22 cellular contexts compared by ENCODE assay signal in the genomic region with DNA sequence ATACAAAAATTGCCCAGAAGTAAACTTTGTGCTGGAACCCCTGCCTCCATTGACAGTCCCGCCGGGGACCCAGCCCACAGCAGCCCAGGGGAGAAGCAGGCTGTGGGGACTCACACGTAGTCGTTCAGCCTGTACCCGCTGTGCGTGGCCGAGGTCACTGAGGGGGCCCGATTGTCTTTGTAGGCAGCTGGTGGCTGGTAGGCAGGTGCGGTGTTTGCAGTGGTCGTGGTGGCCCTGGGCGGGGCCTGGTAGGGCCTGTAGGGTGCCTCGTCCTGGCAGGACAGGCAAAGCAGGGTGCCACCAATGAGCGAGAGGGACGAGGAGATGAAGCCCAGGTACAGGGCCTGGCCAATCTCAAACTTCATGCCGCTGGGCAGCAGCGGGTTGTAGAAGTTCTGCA. TPM values are rescaled to one million over a fixed set of nuclear protein-coding genes. Genes with fewer than 3 reads are reported as not detected.
"Had no signal": no experiment of that assay in that cellular context is flagged by ENCODE, and none has a peak within 500 bp of the region (broad histone marks: within the 10 kb centered on the region; RNA-seq: fewer than 3 reads in every experiment).

No MANE protein-coding gene starts in this region.

- H3K27me3 Mint-ChIP-seq: activated CD4-positive, alpha-beta T cell treated with anti-CD3 and anti-CD28 coated beads for 36 hours; activated naive CD8-positive, alpha-beta T cell had no signal

- H3K27ac Mint-ChIP-seq: activated CD4-positive, alpha-beta memory T cell treated with anti-CD3 and anti-CD28 coated beads, Interleukin-2, amount 10 ng/mL, durations not matched to agents 7 days and 5 days; activated CD4-positive, alpha-beta T cell treated with anti-CD3 and anti-CD28 coated beads for 36 hours; activated naive CD8-positive, alpha-beta T cell had no signal

- H3K27ac ChIP-seq: KMS-11, VCaP had no signal

- H3K4me2 ChIP-seq: KMS-11 had no signal

- ATAC-seq: activated CD4-positive, alpha-beta T cell treated with anti-CD3 and anti-CD28 coated beads for 36 hours had no signal

- H3K36me3 Mint-ChIP-seq: activated naive CD8-positive, alpha-beta T cell had no signal

- DNase-seq: activated CD4-positive, alpha-beta memory T cell treated with anti-CD3 and anti-CD28 coated beads, Interleukin-2, amount 10 ng/mL, durations not matched to agents 7 days and 5 days; activated CD4-positive, alpha-beta T cell treated with anti-CD3 and anti-CD28 coated beads for 36 hours; activated CD4-positive, alpha-beta T cell treated with anti-CD3 and anti-CD28 coated beads, Interleukin-2, amount 50 U/mL, for 1 hour; activated CD8-positive, alpha-beta memory T cell treated with anti-CD3 and anti-CD28 coated beads, Interleukin-2, amount 50 U/mL, for 4 hours; activated naive CD4-positive, alpha-beta T cell treated with Interleukin-2 at 50 U/mL for 16 hours; amygdala; central memory CD4-positive, alpha-beta T cell; MV-4-11; NCI-H1092 treated with DMSO at 0.1 percent for 48 hours; NCI-H1417 treated with DMSO at 0.1 percent for 48 hours; NCI-H1694 treated with DMSO at 0.1 percent for 48 hours; NCI-H2029 treated with DMSO at 0.1 percent for 48 hours; NCI-H446; NCI-H524; SHP77; T-helper 2 cell; T1000 had no signal

- H3K9ac ChIP-seq: KMS-11 had no signal

- H3K4me1 Mint-ChIP-seq: activated CD4-positive, alpha-beta memory T cell treated with anti-CD3 and anti-CD28 coated beads, Interleukin-2, amount 10 ng/mL, durations not matched to agents 7 days and 5 days had no signal

- H3K9me3 Mint-ChIP-seq: activated CD4-positive, alpha-beta memory T cell treated with anti-CD3 and anti-CD28 coated beads, Interleukin-2, amount 10 ng/mL, durations not matched to agents 7 days and 5 days had no signal

- H3K4me3 Mint-ChIP-seq: activated CD4-positive, alpha-beta memory T cell treated with anti-CD3 and anti-CD28 coated beads, Interleukin-2, amount 10 ng/mL, durations not matched to agents 7 days and 5 days; activated CD4-positive, alpha-beta T cell treated with anti-CD3 and anti-CD28 coated beads for 36 hours; activated naive CD8-positive, alpha-beta T cell had no signal

RNA-seq across cellular contexts. Expression of gene CLDN14, which starts 19.1 kb away (rescaled TPM):
- total RNA-seq: activated CD4-positive, alpha-beta memory T cell treated with anti-CD3 and anti-CD28 coated beads, Interleukin-2, amount 10 ng/mL, durations not matched to agents 7 days and 5 days; activated CD4-positive, alpha-beta T cell treated with anti-CD3 and anti-CD28 coated beads for 36 hours; bronchial epithelial cell; MCF 10A had no signal
